In genomic region chr13:46369506-46370268, GRCh38 we compare ENCODE assay signal across 9 cellular contexts. TPM values are rescaled to one million over a fixed set of nuclear protein-coding genes. Genes with fewer than 3 reads are reported as not detected.
DNase-seq lines count a peak whose midpoint lies in the region; ATAC-seq and TF ChIP-seq lines count a peak whose summit lies in the region.
"Had no signal": no experiment of that assay in that cellular context is flagged by ENCODE, and none has a peak within 500 bp of the region (broad histone marks: within the 10 kb centered on the region; RNA-seq: fewer than 3 reads in every experiment).

No MANE protein-coding gene starts in this region.

- intact Hi-C loops in stomach (cut with DNase I; ENCODE audit: low total_unique reads) (no loop called here), Caco-2 (cut with micrococcal nuclease; ENCODE audit: unreplicated experiment) (no loop called here)

- 44 to 53% (median 51%) methylated on average over 4 of the region's 4 CpGs for WGBS in stomach, 5 donors

- peaks cover 14% of the 10 kb centered on the region for H3K4me1 Mint-ChIP-seq in stimulated activated effector memory CD8-positive, alpha-beta T cell treated with anti-CD3 and anti-CD28 coated beads, Interleukin-12 subunit alpha, Interleukin-12 subunit beta, amount 100 ng/mL, for 72 hours
- H3K4me1 Mint-ChIP-seq in Caco-2 (ENCODE audit: low read depth, unreplicated experiment) = peaks cover 11% of the 10 kb centered on the region

- no TSS peak for BruUV-seq in Caco-2 (replicated peaks; lab: Mats Ljungman, UMichigan)

- CTCF ChIA-PET in Caco-2 (lab: Charles Lee) = no interaction called here

- peaks cover 4% of the 10 kb centered on the region for H3K36me3 Mint-ChIP-seq in stimulated activated effector memory CD8-positive, alpha-beta T cell treated with anti-CD3 and anti-CD28 coated beads, Interleukin-12 subunit alpha, Interleukin-12 subunit beta, amount 100 ng/mL, for 72 hours
- H3K36me3 Mint-ChIP-seq in Caco-2 (ENCODE audit: insufficient read depth, unreplicated experiment) = peaks cover 10% of the 10 kb centered on the region

- H3K9me3 ChIP-seq in stomach = no peaks in the 10 kb centered on the region
- no peaks in the 10 kb centered on the region for H3K9me3 ChIP-seq in Caco-2

- H3K4me3 Mint-ChIP-seq in stimulated activated effector memory CD8-positive, alpha-beta T cell treated with anti-CD3 and anti-CD28 coated beads, Interleukin-12 subunit alpha, Interleukin-12 subunit beta, amount 100 ng/mL, for 72 hours = no peak overlapping the region
- no peak overlapping the region for H3K4me3 Mint-ChIP-seq in Caco-2 (ENCODE audit: unreplicated experiment)

- ATAC-seq in GM19351 (IDR thresholded peaks at IDR 0.05; ENCODE audit: unreplicated experiment) (peak; percentile 58), HG03066 (IDR thresholded peaks at IDR 0.05; ENCODE audit: low read depth, unreplicated experiment) (peak; percentile 83), HG03439 (IDR thresholded peaks at IDR 0.05; ENCODE audit: unreplicated experiment) (no peak)
- ATAC-seq in stimulated activated effector memory CD8-positive, alpha-beta T cell treated with anti-CD3 and anti-CD28 coated beads, Interleukin-12 subunit alpha, Interleukin-12 subunit beta, amount 100 ng/mL, for 72 hours = no peak

- H3K36me3 ChIP-seq in stomach = no peaks in the 10 kb centered on the region
- H3K36me3 ChIP-seq in Caco-2 (ENCODE audit: control insufficient read depth, insufficient read depth, low read length) = no peaks in the 10 kb centered on the region; the same call in 1 of the 2 replicates

- H3K27ac ChIP-seq in stomach = peak overlapping the region in 4 of 5 donors; percentile 31 to 69 (median 48)
- H3K27ac ChIP-seq in substantia nigra (ENCODE audit: low read depth, low read length, poor library complexity, severe bottlenecking) = no peak overlapping the region

- POLR2A ChIA-PET in Caco-2 (lab: Charles Lee) = no interaction called here

- H3K27ac Mint-ChIP-seq in stimulated activated effector memory CD8-positive, alpha-beta T cell treated with anti-CD3 and anti-CD28 coated beads, Interleukin-12 subunit alpha, Interleukin-12 subunit beta, amount 100 ng/mL, for 72 hours = no peak overlapping the region
- no peak overlapping the region for H3K27ac Mint-ChIP-seq in Caco-2 (ENCODE audit: unreplicated experiment)

- DNase-seq in dedifferentiated amniotic fluid mesenchymal stem cell (ENCODE audit: extremely low spot score) = peak; percentile 49
- no peak for DNase-seq in stomach
- DNase-seq in stimulated activated effector memory CD8-positive, alpha-beta T cell treated with anti-CD3 and anti-CD28 coated beads, Interleukin-12 subunit alpha, Interleukin-12 subunit beta, amount 100 ng/mL, for 72 hours (ENCODE audit: low spot score in 2 of 2) = no peak
- no peak for DNase-seq in Caco-2
- DNase-seq in substantia nigra (lab: John Stamatoyannopoulos, UW) = no peak
- DNase-seq: glutamatergic neuron had no signal

- TF ChIP-seq POLR2A in stomach (IDR thresholded peaks at IDR 0.05) = no peak

- peaks cover 0 to 13% (median 0%) of the 10 kb centered on the region in 3 donors for H3K27me3 ChIP-seq in stomach
- no peaks in the 10 kb centered on the region for H3K27me3 ChIP-seq in Caco-2 (replicated peaks; ENCODE audit: control insufficient read depth, insufficient read depth, low read length)

- TF ChIP-seq CTCF in stomach (IDR thresholded peaks at IDR 0.05) (no peak), Caco-2 (IDR thresholded peaks at IDR 0.05; ENCODE audit: insufficient read depth in 1 of 2, low read depth in 1 of 2, low read length in 1 of 2, severe bottlenecking in 1 of 2, unreplicated experiment in 1 of 2) (no peak)

- no peaks in the 10 kb centered on the region for H3K9me3 Mint-ChIP-seq in stimulated activated effector memory CD8-positive, alpha-beta T cell treated with anti-CD3 and anti-CD28 coated beads, Interleukin-12 subunit alpha, Interleukin-12 subunit beta, amount 100 ng/mL, for 72 hours
- H3K9me3 Mint-ChIP-seq in Caco-2 (ENCODE audit: unreplicated experiment) = no peaks in the 10 kb centered on the region

- H3K27me3 Mint-ChIP-seq in Caco-2 (ENCODE audit: insufficient read depth, unreplicated experiment) = no peaks in the 10 kb centered on the region

- no peak for TF ChIP-seq EP300 in stomach (IDR thresholded peaks at IDR 0.05)

- H3K4me1 ChIP-seq in stomach (peaks cover 0 to 8% (median 0%) of the 10 kb centered on the region in 4 donors), Caco-2 (peaks cover 13% of the 10 kb centered on the region)

- no peak overlapping the region for H3K4me3 ChIP-seq in stomach
- H3K4me3 ChIP-seq in Caco-2 (ENCODE audit: low read depth, low read length) = no peak overlapping the region

RNA-seq across cellular contexts. Expression of gene RUBCNL, which starts 17.4 kb away (rescaled TPM):
- 1 to 10 TPM in 3 of 5 donors, not detected in 2; 4.6 to 7.7 (median 5.0) TPM for total RNA-seq in stomach
- polyA plus RNA-seq in stomach = under 1 TPM; 0.46 to 0.70 (median 0.56) TPM
- total RNA-seq in Caco-2 (2022) = 14.0 and 16.0 TPM in 2 replicates

Comparison
In these comparisons a context has a peak if more than half of its experiments do, and no peak if none do; other contexts are left out.
1. ATAC-seq: peak in GM19351 (single experiment) and HG03066 (single experiment); none in stimulated activated effector memory CD8-positive, alpha-beta T cell treated with anti-CD3 and anti-CD28 coated beads, Interleukin-12 subunit alpha, Interleukin-12 subunit beta, amount 100 ng/mL, for 72 hours (single experiment) and HG03439 (single experiment).